1 cellular context compared by ENCODE assay signal in genomic region chr22:36397081-36397766, GRCh38.
TF ChIP-seq lines count a peak whose summit lies in the region.

No MANE protein-coding gene starts in this region.

TF ChIP-seq in HepG2, 621 proteins besides CTCF, POLR2A, EP300 and RAD21 (continues in another document):
- TF ChIP-seq, protein P1, sequence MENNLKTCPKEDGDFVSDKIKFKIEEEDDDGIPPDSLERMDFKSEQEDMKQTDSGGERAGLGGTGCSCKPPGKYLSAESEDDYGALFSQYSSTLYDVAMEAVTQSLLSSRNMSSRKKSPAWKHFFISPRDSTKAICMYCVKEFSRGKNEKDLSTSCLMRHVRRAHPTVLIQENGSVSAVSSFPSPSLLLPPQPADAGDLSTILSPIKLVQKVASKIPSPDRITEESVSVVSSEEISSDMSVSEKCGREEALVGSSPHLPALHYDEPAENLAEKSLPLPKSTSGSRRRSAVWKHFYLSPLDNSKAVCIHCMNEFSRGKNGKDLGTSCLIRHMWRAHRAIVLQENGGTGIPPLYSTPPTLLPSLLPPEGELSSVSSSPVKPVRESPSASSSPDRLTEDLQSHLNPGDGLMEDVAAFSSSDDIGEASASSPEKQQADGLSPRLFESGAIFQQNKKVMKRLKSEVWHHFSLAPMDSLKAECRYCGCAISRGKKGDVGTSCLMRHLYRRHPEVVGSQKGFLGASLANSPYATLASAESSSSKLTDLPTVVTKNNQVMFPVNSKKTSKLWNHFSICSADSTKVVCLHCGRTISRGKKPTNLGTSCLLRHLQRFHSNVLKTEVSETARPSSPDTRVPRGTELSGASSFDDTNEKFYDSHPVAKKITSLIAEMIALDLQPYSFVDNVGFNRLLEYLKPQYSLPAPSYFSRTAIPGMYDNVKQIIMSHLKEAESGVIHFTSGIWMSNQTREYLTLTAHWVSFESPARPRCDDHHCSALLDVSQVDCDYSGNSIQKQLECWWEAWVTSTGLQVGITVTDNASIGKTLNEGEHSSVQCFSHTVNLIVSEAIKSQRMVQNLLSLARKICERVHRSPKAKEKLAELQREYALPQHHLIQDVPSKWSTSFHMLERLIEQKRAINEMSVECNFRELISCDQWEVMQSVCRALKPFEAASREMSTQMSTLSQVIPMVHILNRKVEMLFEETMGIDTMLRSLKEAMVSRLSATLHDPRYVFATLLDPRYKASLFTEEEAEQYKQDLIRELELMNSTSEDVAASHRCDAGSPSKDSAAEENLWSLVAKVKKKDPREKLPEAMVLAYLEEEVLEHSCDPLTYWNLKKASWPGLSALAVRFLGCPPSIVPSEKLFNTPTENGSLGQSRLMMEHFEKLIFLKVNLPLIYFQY (CRISPR knock-in tag; IDR thresholded peaks at IDR 0.05; ENCODE audit: borderline replicate concordance), result no peak
- TF ChIP-seq ZNF3 (CRISPR knock-in tag; IDR thresholded peaks at IDR 0.05) (peak; percentile 100), ZNF225 (CRISPR knock-in tag; IDR thresholded peaks at IDR 0.05) (no peak), ZNF589 (CRISPR knock-in tag; conservative IDR thresholded peaks at IDR 0.05) (no peak), ZNF552 (CRISPR knock-in tag; IDR thresholded peaks at IDR 0.05; ENCODE audit: borderline replicate concordance) (no peak), HOXD1 (CRISPR knock-in tag; IDR thresholded peaks at IDR 0.05) (no peak), HMG20B (CRISPR knock-in tag; conservative IDR thresholded peaks at IDR 0.05) (no peak), ZNF33A (CRISPR knock-in tag; IDR thresholded peaks at IDR 0.05; ENCODE audit: borderline replicate concordance) (no peak), THYN1 (CRISPR knock-in tag; IDR thresholded peaks at IDR 0.05; ENCODE audit: borderline replicate concordance, low read depth) (no peak), HNRNPUL1 (IDR thresholded peaks at IDR 0.05; ENCODE audit: low read depth, low read length) (no peak), ZNF639 (CRISPR knock-in tag; conservative IDR thresholded peaks at IDR 0.05) (no peak), RFXAP (CRISPR knock-in tag; IDR thresholded peaks at IDR 0.05; ENCODE audit: borderline replicate concordance) (no peak), PHF8 (CRISPR knock-in tag; IDR thresholded peaks at IDR 0.05) (no peak), RORA (CRISPR knock-in tag; IDR thresholded peaks at IDR 0.05) (no peak), GPN1 (CRISPR knock-in tag; IDR thresholded peaks at IDR 0.05; ENCODE audit: borderline replicate concordance) (no peak), IRF2 (CRISPR knock-in tag; IDR thresholded peaks at IDR 0.05) (peak; percentile 41; the same call in 1 of the 2 replicates), TEAD2 (CRISPR knock-in tag; IDR thresholded peaks at IDR 0.05) (no peak), IKZF1 (IDR thresholded peaks at IDR 0.05) (no peak), U2AF2 (IDR thresholded peaks at IDR 0.05; ENCODE audit: low read depth, low read length) (no peak), YEATS2 (CRISPR knock-in tag; IDR thresholded peaks at IDR 0.05; ENCODE audit: borderline replicate concordance) (no peak), SNAPC5 (CRISPR knock-in tag; IDR thresholded peaks at IDR 0.05; ENCODE audit: borderline replicate concordance) (no peak), PCBP1 (IDR thresholded peaks at IDR 0.05; ENCODE audit: borderline replicate concordance, low read depth, low read length) (no peak), ZNF354B (CRISPR knock-in tag; IDR thresholded peaks at IDR 0.05) (no peak), MED1 (CRISPR knock-in tag; IDR thresholded peaks at IDR 0.05) (peak; percentile 59), ZNF614 (CRISPR knock-in tag; IDR thresholded peaks at IDR 0.05; ENCODE audit: borderline replicate concordance) (0 out of 2 replicates have a peak, but pooled peaks have one; percentile 25), ZNF605 (CRISPR knock-in tag; IDR thresholded peaks at IDR 0.05) (no peak), MBNL3 (CRISPR knock-in tag; conservative IDR thresholded peaks at IDR 0.05) (no peak), MZF1 (CRISPR knock-in tag; IDR thresholded peaks at IDR 0.05; ENCODE audit: borderline replicate concordance) (no peak), ZNF678 (CRISPR knock-in tag; IDR thresholded peaks at IDR 0.05) (no peak), PCBP2 (optimal IDR thresholded peaks at IDR 0.05; ENCODE audit: low read depth, low read length, poor library complexity, severe bottlenecking) (no peak), DZIP1 (CRISPR knock-in tag; IDR thresholded peaks at IDR 0.05) (no peak), ISL2 (CRISPR knock-in tag; IDR thresholded peaks at IDR 0.05) (0 out of 2 replicates have a peak, but pooled peaks have one; percentile 21), ZNF558 (CRISPR knock-in tag; IDR thresholded peaks at IDR 0.05; ENCODE audit: borderline replicate concordance) (no peak), ZNF850 (CRISPR knock-in tag; conservative IDR thresholded peaks at IDR 0.05) (no peak), REPIN1 (CRISPR knock-in tag; IDR thresholded peaks at IDR 0.05; ENCODE audit: borderline replicate concordance, low read depth) (no peak), HOXA3 (CRISPR knock-in tag; IDR thresholded peaks at IDR 0.05) (no peak), IRF1 (CRISPR knock-in tag; IDR thresholded peaks at IDR 0.05; ENCODE audit: low read depth) (no peak), ZBTB39 (CRISPR knock-in tag; IDR thresholded peaks at IDR 0.05) (no peak), HNRNPH1 (optimal IDR thresholded peaks at IDR 0.05; ENCODE audit: low read depth, low read length) (no peak), ADNP (CRISPR knock-in tag; IDR thresholded peaks at IDR 0.05) (0 out of 2 replicates have a peak, but pooled peaks have one; percentile 8), TBX2 (CRISPR knock-in tag; IDR thresholded peaks at IDR 0.05; ENCODE audit: borderline replicate concordance) (no peak)
- TF ChIP-seq, protein P2, sequence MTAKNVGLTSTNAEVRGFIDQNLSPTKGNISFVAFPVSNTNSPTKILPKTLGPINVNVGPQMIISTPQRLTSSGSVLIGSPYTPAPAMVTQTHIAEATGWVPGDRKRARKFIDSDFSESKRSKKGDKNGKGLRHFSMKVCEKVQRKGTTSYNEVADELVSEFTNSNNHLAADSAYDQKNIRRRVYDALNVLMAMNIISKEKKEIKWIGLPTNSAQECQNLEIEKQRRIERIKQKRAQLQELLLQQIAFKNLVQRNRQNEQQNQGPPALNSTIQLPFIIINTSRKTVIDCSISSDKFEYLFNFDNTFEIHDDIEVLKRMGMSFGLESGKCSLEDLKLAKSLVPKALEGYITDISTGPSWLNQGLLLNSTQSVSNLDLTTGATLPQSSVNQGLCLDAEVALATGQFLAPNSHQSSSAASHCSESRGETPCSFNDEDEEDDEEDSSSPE (CRISPR knock-in tag; IDR thresholded peaks at IDR 0.05), result no peak
- TF ChIP-seq, protein P3, sequence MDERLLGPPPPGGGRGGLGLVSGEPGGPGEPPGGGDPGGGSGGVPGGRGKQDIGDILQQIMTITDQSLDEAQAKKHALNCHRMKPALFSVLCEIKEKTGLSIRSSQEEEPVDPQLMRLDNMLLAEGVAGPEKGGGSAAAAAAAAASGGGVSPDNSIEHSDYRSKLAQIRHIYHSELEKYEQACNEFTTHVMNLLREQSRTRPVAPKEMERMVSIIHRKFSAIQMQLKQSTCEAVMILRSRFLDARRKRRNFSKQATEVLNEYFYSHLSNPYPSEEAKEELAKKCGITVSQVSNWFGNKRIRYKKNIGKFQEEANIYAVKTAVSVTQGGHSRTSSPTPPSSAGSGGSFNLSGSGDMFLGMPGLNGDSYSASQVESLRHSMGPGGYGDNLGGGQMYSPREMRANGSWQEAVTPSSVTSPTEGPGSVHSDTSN (CRISPR knock-in tag; IDR thresholded peaks at IDR 0.05), result no peak
- TF ChIP-seq, protein P4, sequence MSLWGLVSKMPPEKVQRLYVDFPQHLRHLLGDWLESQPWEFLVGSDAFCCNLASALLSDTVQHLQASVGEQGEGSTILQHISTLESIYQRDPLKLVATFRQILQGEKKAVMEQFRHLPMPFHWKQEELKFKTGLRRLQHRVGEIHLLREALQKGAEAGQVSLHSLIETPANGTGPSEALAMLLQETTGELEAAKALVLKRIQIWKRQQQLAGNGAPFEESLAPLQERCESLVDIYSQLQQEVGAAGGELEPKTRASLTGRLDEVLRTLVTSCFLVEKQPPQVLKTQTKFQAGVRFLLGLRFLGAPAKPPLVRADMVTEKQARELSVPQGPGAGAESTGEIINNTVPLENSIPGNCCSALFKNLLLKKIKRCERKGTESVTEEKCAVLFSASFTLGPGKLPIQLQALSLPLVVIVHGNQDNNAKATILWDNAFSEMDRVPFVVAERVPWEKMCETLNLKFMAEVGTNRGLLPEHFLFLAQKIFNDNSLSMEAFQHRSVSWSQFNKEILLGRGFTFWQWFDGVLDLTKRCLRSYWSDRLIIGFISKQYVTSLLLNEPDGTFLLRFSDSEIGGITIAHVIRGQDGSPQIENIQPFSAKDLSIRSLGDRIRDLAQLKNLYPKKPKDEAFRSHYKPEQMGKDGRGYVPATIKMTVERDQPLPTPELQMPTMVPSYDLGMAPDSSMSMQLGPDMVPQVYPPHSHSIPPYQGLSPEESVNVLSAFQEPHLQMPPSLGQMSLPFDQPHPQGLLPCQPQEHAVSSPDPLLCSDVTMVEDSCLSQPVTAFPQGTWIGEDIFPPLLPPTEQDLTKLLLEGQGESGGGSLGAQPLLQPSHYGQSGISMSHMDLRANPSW (CRISPR knock-in tag; IDR thresholded peaks at IDR 0.05; ENCODE audit: borderline replicate concordance), result no peak
- TF ChIP-seq, protein P5, sequence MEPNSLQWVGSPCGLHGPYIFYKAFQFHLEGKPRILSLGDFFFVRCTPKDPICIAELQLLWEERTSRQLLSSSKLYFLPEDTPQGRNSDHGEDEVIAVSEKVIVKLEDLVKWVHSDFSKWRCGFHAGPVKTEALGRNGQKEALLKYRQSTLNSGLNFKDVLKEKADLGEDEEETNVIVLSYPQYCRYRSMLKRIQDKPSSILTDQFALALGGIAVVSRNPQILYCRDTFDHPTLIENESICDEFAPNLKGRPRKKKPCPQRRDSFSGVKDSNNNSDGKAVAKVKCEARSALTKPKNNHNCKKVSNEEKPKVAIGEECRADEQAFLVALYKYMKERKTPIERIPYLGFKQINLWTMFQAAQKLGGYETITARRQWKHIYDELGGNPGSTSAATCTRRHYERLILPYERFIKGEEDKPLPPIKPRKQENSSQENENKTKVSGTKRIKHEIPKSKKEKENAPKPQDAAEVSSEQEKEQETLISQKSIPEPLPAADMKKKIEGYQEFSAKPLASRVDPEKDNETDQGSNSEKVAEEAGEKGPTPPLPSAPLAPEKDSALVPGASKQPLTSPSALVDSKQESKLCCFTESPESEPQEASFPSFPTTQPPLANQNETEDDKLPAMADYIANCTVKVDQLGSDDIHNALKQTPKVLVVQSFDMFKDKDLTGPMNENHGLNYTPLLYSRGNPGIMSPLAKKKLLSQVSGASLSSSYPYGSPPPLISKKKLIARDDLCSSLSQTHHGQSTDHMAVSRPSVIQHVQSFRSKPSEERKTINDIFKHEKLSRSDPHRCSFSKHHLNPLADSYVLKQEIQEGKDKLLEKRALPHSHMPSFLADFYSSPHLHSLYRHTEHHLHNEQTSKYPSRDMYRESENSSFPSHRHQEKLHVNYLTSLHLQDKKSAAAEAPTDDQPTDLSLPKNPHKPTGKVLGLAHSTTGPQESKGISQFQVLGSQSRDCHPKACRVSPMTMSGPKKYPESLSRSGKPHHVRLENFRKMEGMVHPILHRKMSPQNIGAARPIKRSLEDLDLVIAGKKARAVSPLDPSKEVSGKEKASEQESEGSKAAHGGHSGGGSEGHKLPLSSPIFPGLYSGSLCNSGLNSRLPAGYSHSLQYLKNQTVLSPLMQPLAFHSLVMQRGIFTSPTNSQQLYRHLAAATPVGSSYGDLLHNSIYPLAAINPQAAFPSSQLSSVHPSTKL (CRISPR knock-in tag; IDR thresholded peaks at IDR 0.05), result peak; percentile 76
